20 cellular contexts compared by ENCODE assay signal in the genomic region with DNA sequence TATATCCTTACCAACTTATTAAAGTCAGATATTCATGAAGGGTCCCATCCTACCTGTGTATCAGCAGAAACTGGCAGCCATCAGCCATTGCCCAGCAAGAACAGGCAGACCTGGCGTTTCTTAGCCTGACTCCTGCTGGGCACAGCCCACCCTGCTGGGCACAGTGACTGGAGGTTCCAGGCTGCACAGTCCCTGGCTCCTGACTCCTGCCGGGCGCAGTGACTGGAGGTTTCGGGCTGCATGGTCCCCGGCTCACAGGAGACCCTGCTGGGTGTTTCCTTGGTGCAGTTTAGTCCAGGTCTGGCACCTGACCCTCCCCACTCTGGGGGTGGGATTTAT. TPM values are rescaled to one million over a fixed set of nuclear protein-coding genes. Genes with fewer than 3 reads are reported as not detected.
DNase-seq lines count a peak whose midpoint lies in the region; ATAC-seq and TF ChIP-seq lines count a peak whose summit lies in the region.
"Had no signal": no experiment of that assay in that cellular context is flagged by ENCODE, and none has a peak within 500 bp of the region (broad histone marks: within the 10 kb centered on the region; RNA-seq: fewer than 3 reads in every experiment).

No MANE protein-coding gene starts in this region.

- no peak overlapping the region for H2AFZ ChIP-seq in mammary epithelial cell (ENCODE audit: low read depth, low read length)

- no peaks in the 10 kb centered on the region for H3K9me3 Mint-ChIP-seq in MCF 10A (ENCODE audit: unreplicated experiment)
- H3K9me3 Mint-ChIP-seq: stimulated activated naive B cell treated with anti-CD40 and anti-IgM and Interleukin-4, amounts not matched to agents 10 μg/mL and 1 μg/mL and 100 μg/mL, for 72 hours had no signal

- H3K36me3 Mint-ChIP-seq in MCF 10A (ENCODE audit: insufficient read depth, unreplicated experiment) = peaks cover 57% of the 10 kb centered on the region

- H3K27ac ChIP-seq in mammary epithelial cell (ENCODE audit: insufficient read depth, low read depth, low read length) (no peak overlapping the region), angular gyrus (ENCODE audit: low read depth, low read length) (peak overlapping the region; percentile 89), layer of hippocampus (ENCODE audit: low read depth, low read length) (peak overlapping the region; percentile 53), tibial artery (peak overlapping the region; percentile 79 to 83)

- CTCF ChIA-PET in mammary epithelial cell (lab: Charles Lee; ENCODE audit: low non-redundant PET) = no interaction called here
- CTCF ChIA-PET in MCF 10A (lab: Yijun Ruan, JAX) = no interaction called here

- H3K4me3 Mint-ChIP-seq in MCF 10A (ENCODE audit: unreplicated experiment) = no peak overlapping the region
- H3K4me3 Mint-ChIP-seq: stimulated activated naive B cell treated with anti-CD40 and anti-IgM and Interleukin-4, amounts not matched to agents 10 μg/mL and 1 μg/mL and 100 μg/mL, for 72 hours had no signal

- no peaks in the 10 kb centered on the region for H3K27me3 Mint-ChIP-seq in MCF 10A (ENCODE audit: insufficient read depth, unreplicated experiment)
- H3K27me3 Mint-ChIP-seq: stimulated activated naive B cell treated with anti-CD40 and anti-IgM and Interleukin-4, amounts not matched to agents 10 μg/mL and 1 μg/mL and 100 μg/mL, for 72 hours had no signal

- POLR2A ChIA-PET in MCF 10A (lab: Yijun Ruan, JAX) = no interaction called here

- H3K27ac Mint-ChIP-seq in MCF 10A (ENCODE audit: low read depth, unreplicated experiment) = no peak overlapping the region

- H4K20me1 ChIP-seq in mammary epithelial cell (ENCODE audit: insufficient read depth, low read length) = no peaks in the 10 kb centered on the region

- dilution Hi-C loops in mammary epithelial cell (cut with HindIII; ENCODE audit: low sequenced_read_pairs) = no loop called here

- H3K4me3 ChIP-seq in mammary epithelial cell (replicated peaks in 1 of 3; ENCODE audit: insufficient read depth in 1 of 3, low read depth in 2 of 3, low read length in 3 of 3) (no peak overlapping the region), tibial artery (no peak overlapping the region)
- H3K4me3 ChIP-seq: pancreas had no signal

- H3K4me1 ChIP-seq in mammary epithelial cell (ENCODE audit: insufficient read depth, low read length) (peaks cover 28% of the 10 kb centered on the region), tibial artery (peaks cover 11 to 85% (median 82%) of the 10 kb centered on the region in 4 donors)

- H3K79me2 ChIP-seq in mammary epithelial cell (ENCODE audit: insufficient read depth, low read length) = peaks cover 34% of the 10 kb centered on the region

- peaks cover 21% of the 10 kb centered on the region for H3K36me3 ChIP-seq in mammary epithelial cell (ENCODE audit: insufficient read depth, low read length)
- peaks cover 23 to 50% (median 38%) of the 10 kb centered on the region in 3 donors for H3K36me3 ChIP-seq in tibial artery

- no peak overlapping the region for H3K9ac ChIP-seq in mammary epithelial cell (ENCODE audit: insufficient read depth, low read length)

- TSS peak; percentile 38 for BruUV-seq in mammary epithelial cell (replicated peaks; lab: Mats Ljungman, UMichigan)
- BruUV-seq in MCF 10A (replicated peaks; lab: Mats Ljungman, UMichigan) = no TSS peak

- ATAC-seq in GM18907 (IDR thresholded peaks at IDR 0.05; ENCODE audit: unreplicated experiment) = no peak
- ATAC-seq: stimulated activated naive B cell treated with anti-CD40 and anti-IgM and Interleukin-4, amounts not matched to agents 10 μg/mL and 1 μg/mL and 100 μg/mL, for 72 hours had no signal

- WGBS in mammary epithelial cell (ENCODE audit: low coverage, missing lambda C conversion rate) = 100% methylated on average over 5 of the region's 5 CpGs

- no peak for TF ChIP-seq CTCF in mammary epithelial cell (conservative IDR thresholded peaks at IDR 0.05 in 1 of 2, IDR thresholded peaks at IDR 0.05 in 1 of 2; ENCODE audit: extremely low read depth in 1 of 2, insufficient read depth in 1 of 2, low read depth in 1 of 2, low read length in 2 of 2)
- TF ChIP-seq CTCF in MCF 10A (IDR thresholded peaks at IDR 0.05; ENCODE audit: unreplicated experiment) = no peak
- TF ChIP-seq CTCF in tibial artery (IDR thresholded peaks at IDR 0.05) = no peak

- in situ Hi-C loops in mammary epithelial cell (cut with MboI; ENCODE audit: low sequenced_read_pairs in 2 of 2) = no loop called here

- peaks cover 25% of the 10 kb centered on the region for H3K4me1 Mint-ChIP-seq in MCF 10A (ENCODE audit: insufficient read depth, unreplicated experiment)

- intact Hi-C loops in mammary epithelial cell (cut with micrococcal nuclease) = no loop called here
- intact Hi-C loops in MCF 10A (cut with micrococcal nuclease) = no loop called here
- intact Hi-C loops in tibial artery (cut with DNase I; ENCODE audit: low total_unique reads) = no loop called here

- no peak for DNase-seq in mammary epithelial cell
- no peak for DNase-seq in MCF 10A (ENCODE audit: unreplicated experiment)
- DNase-seq in tibial artery = no peak
- DNase-seq in RKO (ENCODE audit: low spot score) = no peak
- DNase-seq in midbrain (lab: John Stamatoyannopoulos, UW) = no peak
- DNase-seq: ACHN; activated CD4-positive, CD25-positive, alpha-beta regulatory T cell; activated effector memory CD4-positive, alpha-beta T cell treated with anti-CD3 and anti-CD28 coated beads, Interleukin-2, amount 50 U/mL, for 16 hours; cortex of kidney; erythroblast; kidney; NCI-H1417 treated with DMSO at 0.1 percent for 48 hours; NCI-H226; SHP77 treated with DMSO at 0.1 percent for 48 hours; small intestine; stimulated activated naive B cell treated with anti-CD40 and anti-IgM and Interleukin-4, amounts not matched to agents 10 μg/mL and 1 μg/mL and 100 μg/mL, for 72 hours had no signal

- no peak overlapping the region for H3K4me2 ChIP-seq in mammary epithelial cell (ENCODE audit: insufficient read depth, low read depth, low read length)

- H3K27me3 ChIP-seq in mammary epithelial cell (ENCODE audit: insufficient read depth, low read length) (no peaks in the 10 kb centered on the region), layer of hippocampus (ENCODE audit: control insufficient read depth, insufficient read depth, low read length) (peaks cover 2% of the 10 kb centered on the region), tibial artery (no peaks in the 10 kb centered on the region)
- H3K27me3 ChIP-seq: pancreas had no signal

- H3K9me3 ChIP-seq in mammary epithelial cell (replicated peaks; ENCODE audit: insufficient read depth, low read length) (no peaks in the 10 kb centered on the region), tibial artery (no peaks in the 10 kb centered on the region)
- H3K9me3 ChIP-seq: pancreas had no signal

RNA-seq across cellular contexts. Expression of a gene that starts 6.7 kb away (rescaled TPM):
- 10 to 100 TPM; 14.3 to 17.2 TPM for total RNA-seq in mammary epithelial cell
- polyA plus RNA-seq in mammary epithelial cell = 17.8 TPM
- 20.6 TPM for polyA minus RNA-seq in mammary epithelial cell
- 16.6 and 18.5 TPM in 2 replicates for total RNA-seq in MCF 10A (2022)

RNA-seq across cellular contexts. Expression of a gene that starts 24.0 kb away (rescaled TPM):
- total RNA-seq in mammary epithelial cell (100 to 1,000 TPM; 126 to 128 TPM), MCF 10A (2022) (36.8 and 57.3 TPM in 2 replicates)
- 87.8 TPM for polyA plus RNA-seq in mammary epithelial cell
- 188 TPM for polyA minus RNA-seq in mammary epithelial cell
